Comparison of ENCODE assay signal across 12 cellular contexts in genomic region chr3:2097641-2098191, GRCh38. TPM values are rescaled to one million over a fixed set of nuclear protein-coding genes. Genes with fewer than 3 reads are reported as not detected.
A peak's percentile ranks its signal among the peaks of the same experiment; 100 is the strongest.
DNase-seq lines count a peak whose midpoint lies in the region; ATAC-seq and TF ChIP-seq lines count a peak whose summit lies in the region.
"Had no signal": no experiment of that assay in that cellular context is flagged by ENCODE, and none has a peak within 500 bp of the region (broad histone marks: within the 10 kb centered on the region; RNA-seq: fewer than 3 reads in every experiment).

No MANE protein-coding gene starts in this region.

- H3K9me3 Mint-ChIP-seq in activated CD8-positive, alpha-beta memory T cell treated with anti-CD3 and anti-CD28 coated beads, Interleukin-2, amount 10 ng/mL, durations not matched to agents 7 days and 5 days (ENCODE audit: low read depth), result peaks cover 4% of the 10 kb centered on the region
- H3K9me3 Mint-ChIP-seq in naive thymus-derived CD4-positive, alpha-beta T cell, result peaks cover 0 to 5% (median 2%) of the 10 kb centered on the region in 11 donors

- H3K4me1 Mint-ChIP-seq in activated CD8-positive, alpha-beta memory T cell treated with anti-CD3 and anti-CD28 coated beads, Interleukin-2, amount 10 ng/mL, durations not matched to agents 7 days and 5 days, result peaks cover 3% of the 10 kb centered on the region
- peaks cover 0 to 20% (median 11%) of the 10 kb centered on the region in 7 donors for H3K4me1 Mint-ChIP-seq in naive thymus-derived CD4-positive, alpha-beta T cell

- no peaks in the 10 kb centered on the region for H3K4me1 ChIP-seq in naive thymus-derived CD4-positive, alpha-beta T cell (ENCODE audit: control insufficient read depth in 2 of 2, insufficient read depth in 2 of 2, low read length in 2 of 2)
- H3K4me1 ChIP-seq in urinary bladder (ENCODE audit: insufficient read depth) (no peaks in the 10 kb centered on the region), left lung (no peaks in the 10 kb centered on the region)

- WGBS in urinary bladder, result 5% methylated on average over 18 of the region's 18 CpGs

- no peaks in the 10 kb centered on the region for H3K36me3 ChIP-seq in naive thymus-derived CD4-positive, alpha-beta T cell (ENCODE audit: control insufficient read depth in 2 of 3, insufficient read depth in 3 of 3, low read length in 3 of 3)
- H3K36me3 ChIP-seq in urinary bladder (ENCODE audit: insufficient read depth), result no peaks in the 10 kb centered on the region
- no peaks in the 10 kb centered on the region for H3K36me3 ChIP-seq in left lung

- ATAC-seq in activated CD8-positive, alpha-beta memory T cell treated with anti-CD3 and anti-CD28 coated beads, Interleukin-2, amount 10 ng/mL, durations not matched to agents 7 days and 5 days, result no peak
- ATAC-seq in naive thymus-derived CD4-positive, alpha-beta T cell, result no peak
- ATAC-seq in left lung, result no peak
- ATAC-seq: natural killer cell treated with Interleukin-12 subunit alpha and Interleukin-12 subunit beta and Interleukin-15 and Interleukin-18, amount 100 ng/mL, for 72 hours; PC-3 had no signal

- no peak for DNase-seq in activated CD8-positive, alpha-beta memory T cell treated with anti-CD3 and anti-CD28 coated beads, Interleukin-2, amount 10 ng/mL, durations not matched to agents 7 days and 5 days
- DNase-seq in activated CD8-positive, alpha-beta memory T cell treated with anti-CD3 and anti-CD28 coated beads, Interleukin-2, amount 50 U/mL, for 48 hours, result no peak
- peak in 5 of 10 donors; percentile 13 to 47 (median 37) for DNase-seq in dorsolateral prefrontal cortex
- no peak for DNase-seq in naive thymus-derived CD4-positive, alpha-beta T cell
- DNase-seq in stimulated activated CD4-positive, alpha-beta T cell treated with anti-CD3 and anti-CD28 coated beads, Interleukin-4, amount 100 ng/mL, for 4 hours, result no peak
- DNase-seq in NCI-H146 treated with DMSO at 0.1 percent for 48 hours (lab: John Stamatoyannopoulos, UW; ENCODE audit: unreplicated experiment), result no peak
- no peak for DNase-seq in left lung
- DNase-seq: GOT3, PC-3 had no signal

- POLR2A ChIA-PET in naive thymus-derived CD4-positive, alpha-beta T cell (lab: Charles Lee), result no interaction called here

- H3K27me3 ChIP-seq in dorsolateral prefrontal cortex, result peaks cover 0 to 81% (median 24%) of the 10 kb centered on the region in 45 donors
- peaks cover 0 to 4% of the 10 kb centered on the region in 2 donors for H3K27me3 ChIP-seq in naive thymus-derived CD4-positive, alpha-beta T cell (ENCODE audit: control insufficient read depth in 2 of 2, insufficient read depth in 2 of 2, low read length in 2 of 2)
- peaks cover 29 to 70% of the 10 kb centered on the region in 2 donors for H3K27me3 ChIP-seq in left lung

- no peak overlapping the region for H3K4me3 Mint-ChIP-seq in activated CD8-positive, alpha-beta memory T cell treated with anti-CD3 and anti-CD28 coated beads, Interleukin-2, amount 10 ng/mL, durations not matched to agents 7 days and 5 days
- peak overlapping the region in 9 of 10 donors; percentile 14 to 69 (median 40) for H3K4me3 Mint-ChIP-seq in naive thymus-derived CD4-positive, alpha-beta T cell
- H3K4me3 Mint-ChIP-seq: natural killer cell treated with Interleukin-12 subunit alpha and Interleukin-12 subunit beta and Interleukin-15 and Interleukin-18, amount 100 ng/mL, for 72 hours had no signal

- CTCF ChIA-PET in activated CD8-positive, alpha-beta memory T cell treated with anti-CD3 and anti-CD28 coated beads, Interleukin-2, amount 10 ng/mL, durations not matched to agents 7 days and 5 days (lab: Charles Lee), result no interaction called here
- CTCF ChIA-PET in naive thymus-derived CD4-positive, alpha-beta T cell (lab: Charles Lee), result no interaction called here

- peaks cover 6% of the 10 kb centered on the region for H3K36me3 Mint-ChIP-seq in activated CD8-positive, alpha-beta memory T cell treated with anti-CD3 and anti-CD28 coated beads, Interleukin-2, amount 10 ng/mL, durations not matched to agents 7 days and 5 days
- H3K36me3 Mint-ChIP-seq in naive thymus-derived CD4-positive, alpha-beta T cell, result peaks cover 0 to 4% (median 0%) of the 10 kb centered on the region in 5 donors

- H3K27ac Mint-ChIP-seq in activated CD8-positive, alpha-beta memory T cell treated with anti-CD3 and anti-CD28 coated beads, Interleukin-2, amount 10 ng/mL, durations not matched to agents 7 days and 5 days, result peak overlapping the region; percentile 47
- no peak overlapping the region for H3K27ac Mint-ChIP-seq in naive thymus-derived CD4-positive, alpha-beta T cell
- H3K27ac Mint-ChIP-seq: natural killer cell treated with Interleukin-12 subunit alpha and Interleukin-12 subunit beta and Interleukin-15 and Interleukin-18, amount 100 ng/mL, for 72 hours had no signal

- H3K27ac ChIP-seq in dorsolateral prefrontal cortex (peak overlapping the region in 46 of 59 donors; percentile 3 to 82 (median 59)), urinary bladder (ENCODE audit: low read depth) (no peak overlapping the region), left lung (no peak overlapping the region)
- H3K27ac ChIP-seq in naive thymus-derived CD4-positive, alpha-beta T cell (ENCODE audit: low read depth, low read length), result no peak overlapping the region

- TF ChIP-seq CTCF in dorsolateral prefrontal cortex (IDR thresholded peaks at IDR 0.05 in 54 of 56, conservative IDR thresholded peaks at IDR 0.05 in 2 of 56; ENCODE audit: low read depth in 1 of 56, partially characterized antibody in 56 of 56) (no peak), left lung (IDR thresholded peaks at IDR 0.05) (no peak)

- intact Hi-C loops in dorsolateral prefrontal cortex (cut with DNase I), result no loop called here
- intact Hi-C loops in naive thymus-derived CD4-positive, alpha-beta T cell (cut with micrococcal nuclease), result no loop called here
- intact Hi-C loops in left lung (cut with DNase I), result no loop called here

- no peaks in the 10 kb centered on the region for H3K9me3 ChIP-seq in naive thymus-derived CD4-positive, alpha-beta T cell (ENCODE audit: control insufficient read depth in 2 of 3, low read length in 3 of 3)
- no peaks in the 10 kb centered on the region for H3K9me3 ChIP-seq in left lung

- H3K27me3 Mint-ChIP-seq in activated CD8-positive, alpha-beta memory T cell treated with anti-CD3 and anti-CD28 coated beads, Interleukin-2, amount 10 ng/mL, durations not matched to agents 7 days and 5 days, result peaks cover 45% of the 10 kb centered on the region
- H3K27me3 Mint-ChIP-seq in naive thymus-derived CD4-positive, alpha-beta T cell, result peaks cover 51 to 69% (median 60%) of the 10 kb centered on the region in 5 donors

- H3K4me3 ChIP-seq in dorsolateral prefrontal cortex (peak overlapping the region in 58 of 59 donors; percentile 22 to 75 (median 63)), urinary bladder (ENCODE audit: low read depth, low read length) (peak overlapping the region; percentile 67), left lung (peak overlapping the region in 1 of 2 donors; percentile 45)
- H3K4me3 ChIP-seq in naive thymus-derived CD4-positive, alpha-beta T cell (ENCODE audit: low read length), result no peak overlapping the region

RNA-seq across cellular contexts. Expression of gene CNTN4, which starts 0.9 kb away (rescaled TPM):
- not detected for total RNA-seq in activated CD8-positive, alpha-beta memory T cell treated with anti-CD3 and anti-CD28 coated beads, Interleukin-2, amount 10 ng/mL, durations not matched to agents 7 days and 5 days
- total RNA-seq in dorsolateral prefrontal cortex (10 to 100 TPM; 15.9 to 90.4 (median 54.2) TPM), urinary bladder (56.6 TPM), left lung (1 to 10 TPM; 5.9 to 7.6 TPM)
- not detected for total RNA-seq in naive thymus-derived CD4-positive, alpha-beta T cell
- polyA plus RNA-seq in naive thymus-derived CD4-positive, alpha-beta T cell, result not detected
- 7.2 TPM for polyA plus RNA-seq in urinary bladder
- total RNA-seq: HT-29; natural killer cell treated with Interleukin-12 subunit alpha and Interleukin-12 subunit beta and Interleukin-15 and Interleukin-18, amount 100 ng/mL, for 72 hours; PC-3 had no signal

Comparison
In these comparisons a context has a peak if more than half of its experiments do, and no peak if none do; other contexts are left out.
1. H3K27ac ChIP-seq: peak in dorsolateral prefrontal cortex (46 of 59); none in naive thymus-derived CD4-positive, alpha-beta T cell (single experiment), urinary bladder (single experiment) and left lung (0 of 2).
2. RNA of gene CNTN4, which starts 0.9 kb away (total RNA-seq): 56.6 TPM in urinary bladder (single experiment), 15.9 to 90.4 TPM in dorsolateral prefrontal cortex and 5.9 to 7.6 TPM in left lung; not detected in activated CD8-positive, alpha-beta memory T cell treated with anti-CD3 and anti-CD28 coated beads, Interleukin-2, amount 10 ng/mL, durations not matched to agents 7 days and 5 days and not detected in naive thymus-derived CD4-positive, alpha-beta T cell; every median in the first group is over 4 times any median in the second.